In genomic region chr2:229780856-229781773, GRCh38 we compare ENCODE assay signal across 8 cellular contexts.
DNase-seq lines count a peak whose midpoint lies in the region; ATAC-seq, FAIRE-seq and TF ChIP-seq lines count a peak whose summit lies in the region.

No MANE protein-coding gene starts in this region.

- H4K91ac ChIP-seq in IMR-90 (ENCODE audit: insufficient read depth, low read depth, low read length): no peak overlapping the region
- no peak overlapping the region for H4K91ac ChIP-seq in mesenchymal stem cell (ENCODE audit: low read length)

- H3K4me2 ChIP-seq in IMR-90 (ENCODE audit: low read depth, low read length) (no peak overlapping the region), endothelial cell of umbilical vein (ENCODE audit: insufficient read depth, low read length) (peak overlapping the region; percentile 77), mesenchymal stem cell (ENCODE audit: low read length, poor library complexity, severe bottlenecking) (no peak overlapping the region)

- intact Hi-C loops in IMR-90 (cut with micrococcal nuclease) (loop anchor here (10.0 kb wide), 1 partner anchor 834 kb away; no protein-coding TSS in a partner anchor), endothelial cell of umbilical vein (cut with micrococcal nuclease) (loop anchor here (2.0 to 5.0 kb wide), 4 partner anchors 142 to 381 kb away; partner anchors contain the start of genes FBXO36, SLC16A14 and TRIP12)

- H3K4ac ChIP-seq in IMR-90 (ENCODE audit: low read depth, low read length) (no peak overlapping the region; the same call in 1 of the 2 replicates), mesenchymal stem cell (ENCODE audit: low read depth in 1 of 2, low read length in 2 of 2) (no peak overlapping the region)

- H2BK20ac ChIP-seq in IMR-90 (ENCODE audit: low read depth, low read length): no peak overlapping the region

- peak; percentile 46 for TF ChIP-seq RAD21 in IMR-90 (IDR thresholded peaks at IDR 0.05; ENCODE audit: low read length)

- H2BK15ac ChIP-seq in IMR-90 (ENCODE audit: low read depth, low read length) (no peak overlapping the region), mesenchymal stem cell (ENCODE audit: low read depth, poor library complexity, severe bottlenecking) (no peak overlapping the region)

- H3K79me1 ChIP-seq in IMR-90 (ENCODE audit: low read depth in 1 of 2, low read length in 2 of 2): peaks cover 8 to 19% of the 10 kb centered on the region in 2 experiments
- H3K79me1 ChIP-seq in mesenchymal stem cell (replicated peaks; ENCODE audit: low read length, poor library complexity, severe bottlenecking): peaks cover 23% of the 10 kb centered on the region

- H3K14ac ChIP-seq in IMR-90 (replicated peaks; ENCODE audit: low read depth, low read length): 0 out of 2 replicates have a peak overlapping the region, but pooled peaks have one; percentile 7
- H3K14ac ChIP-seq in mesenchymal stem cell (ENCODE audit: low read length in 2 of 2): no peak overlapping the region

- FAIRE-seq in endothelial cell of umbilical vein (lab: Jason Lieb, UNC): peak; percentile 89

- no peak overlapping the region for H2AK9ac ChIP-seq in IMR-90 (replicated peaks; ENCODE audit: low read depth, low read length, poor library complexity)

- CTCF ChIA-PET in AG04450 (lab: Charles Lee) (interaction anchor here (0.5 to 6.7 kb wide), 53 partner anchors 8 to 1891 kb away, joined by 3 to 69 read pairs (median 4); no protein-coding TSS in a partner anchor), IMR-90 (lab: Yijun Ruan, JAX) (interaction anchor here (0.6 to 1.6 kb wide), 8 partner anchors 15 to 1905 kb away, joined by 3 to 10 read pairs (median 3); no protein-coding TSS in a partner anchor), endothelial cell of umbilical vein (lab: Charles Lee) (interaction anchor here (0.6 to 3.9 kb wide), 22 partner anchors 11 to 1891 kb away, joined by 3 to 29 read pairs (median 5); partner anchors contain the start of gene SLC16A14)

- DNase-seq in AG04450 (ENCODE audit: low read depth, low spot score) (peak; percentile 21), IMR-90 (peak; percentile 77), RPMI7951 (ENCODE audit: low read depth) (peak; percentile 45), endothelial cell of umbilical vein (ENCODE audit: low read depth, low spot score) (peak; percentile 76), mesenchymal stem cell (peak; percentile 66)

- H3K27me3 ChIP-seq in AG04450 (ENCODE audit: control insufficient read depth, insufficient read depth, low read length) (no peaks in the 10 kb centered on the region), IMR-90 (ENCODE audit: control insufficient read depth, insufficient read depth, low read length) (no peaks in the 10 kb centered on the region), endothelial cell of umbilical vein (ENCODE audit: control insufficient read depth in 2 of 2, insufficient read depth in 2 of 2, low read length in 2 of 2) (no peaks in the 10 kb centered on the region), mesenchymal stem cell (ENCODE audit: control insufficient read depth in 1 of 2, insufficient read depth in 1 of 2, low read length in 2 of 2) (no peaks in the 10 kb centered on the region)

- TF ChIP-seq POLR2A in IMR-90 (IDR thresholded peaks at IDR 0.05; ENCODE audit: low read depth, low read length): no peak
- TF ChIP-seq POLR2A in endothelial cell of umbilical vein (IDR thresholded peaks at IDR 0.05; ENCODE audit: low read depth, low read length): no peak

- no peak overlapping the region for H4K5ac ChIP-seq in IMR-90 (ENCODE audit: low read depth, low read length)

- BruUV-seq in IMR-90 (replicated peaks; lab: Mats Ljungman, UMichigan): no TSS peak
- no TSS peak for BruUV-seq in endothelial cell of umbilical vein (replicated peaks; lab: Mats Ljungman, UMichigan)

- H3K23ac ChIP-seq in IMR-90 (ENCODE audit: low read depth, low read length) (no peak overlapping the region), mesenchymal stem cell (ENCODE audit: low read length in 2 of 2) (no peak overlapping the region)

- H3K9me3 ChIP-seq in AG04450 (ENCODE audit: control insufficient read depth, insufficient read depth, low read length) (no peaks in the 10 kb centered on the region), IMR-90 (ENCODE audit: control insufficient read depth, insufficient read depth, low read length) (no peaks in the 10 kb centered on the region), endothelial cell of umbilical vein (replicated peaks; ENCODE audit: control insufficient read depth, insufficient read depth, low read length) (no peaks in the 10 kb centered on the region), mesenchymal stem cell (ENCODE audit: control insufficient read depth, low read length) (no peaks in the 10 kb centered on the region)

- H3K9ac ChIP-seq in IMR-90 (ENCODE audit: low read depth, low read length) (no peak overlapping the region), endothelial cell of umbilical vein (replicated peaks; ENCODE audit: extremely low read depth, insufficient read depth, low read length) (no peak overlapping the region), mesenchymal stem cell (ENCODE audit: low read length) (peak overlapping the region; percentile 34)

- TF ChIP-seq CTCF in AG04450 (IDR thresholded peaks at IDR 0.05; ENCODE audit: low read depth, low read length): peak; percentile 92
- peak; percentile 88 for TF ChIP-seq CTCF in GM12872 (IDR thresholded peaks at IDR 0.05; ENCODE audit: insufficient read depth, low read depth, low read length)
- peak; percentile 80 for TF ChIP-seq CTCF in IMR-90 (conservative IDR thresholded peaks at IDR 0.05; ENCODE audit: low read depth, low read length)
- peak; percentile 74 to 75 for TF ChIP-seq CTCF in endothelial cell of umbilical vein (IDR thresholded peaks at IDR 0.05; ENCODE audit: extremely low read depth in 1 of 2, insufficient read depth in 1 of 2, low read depth in 1 of 2, low read length in 2 of 2)

- H2AK5ac ChIP-seq in IMR-90 (ENCODE audit: low read depth, low read length): no peak overlapping the region
- H2AK5ac ChIP-seq in mesenchymal stem cell (ENCODE audit: low read length, severe bottlenecking): no peak overlapping the region

- peak overlapping the region; percentile 42 for H2BK5ac ChIP-seq in IMR-90 (ENCODE audit: low read depth, low read length, poor library complexity, severe bottlenecking)
- H2BK5ac ChIP-seq in mesenchymal stem cell (ENCODE audit: low read depth, low read length, poor library complexity, severe bottlenecking): no peak overlapping the region

- H2BK12ac ChIP-seq in mesenchymal stem cell (ENCODE audit: low read length in 2 of 2): no peak overlapping the region

- peaks cover 10% of the 10 kb centered on the region for H3K79me2 ChIP-seq in endothelial cell of umbilical vein (ENCODE audit: control insufficient read depth, insufficient read depth, low read length)

- no peak overlapping the region for H3K56ac ChIP-seq in IMR-90 (ENCODE audit: extremely low read depth, insufficient read depth, low read length)

- peak; percentile 85 for ATAC-seq in IMR-90 (ENCODE audit: low read depth)
- no peak for ATAC-seq in HG03108 (IDR thresholded peaks at IDR 0.05; ENCODE audit: unreplicated experiment)
- ATAC-seq in GM18907 (IDR thresholded peaks at IDR 0.05; ENCODE audit: unreplicated experiment): no peak

- dilution Hi-C loops in IMR-90 (cut with HindIII; ENCODE audit: low sequenced_read_pairs, unreplicated experiment) (no loop called here), endothelial cell of umbilical vein (cut with MboI; ENCODE audit: extremely low pct_ligation_motif_present, low sequenced_read_pairs) (no loop called here)

- POLR2A ChIA-PET in AG04450 (lab: Yijun Ruan, JAX) (no interaction called here), IMR-90 (lab: Charles Lee; ENCODE audit: unreplicated experiment) (no interaction called here), endothelial cell of umbilical vein (lab: Charles Lee) (interaction anchor here (0.5 kb wide), 1 partner anchor 83 kb away, joined by 4 read pairs; no protein-coding TSS in a partner anchor)

- peaks cover 8% of the 10 kb centered on the region for H3K4me1 ChIP-seq in IMR-90 (ENCODE audit: control insufficient read depth, insufficient read depth, low read length)
- H3K4me1 ChIP-seq in endothelial cell of umbilical vein (ENCODE audit: control insufficient read depth, extremely low read depth, insufficient read depth, low read length): peaks cover 13% of the 10 kb centered on the region
- peaks cover 5% of the 10 kb centered on the region for H3K4me1 ChIP-seq in mesenchymal stem cell (ENCODE audit: control insufficient read depth, insufficient read depth, low read depth, low read length)

- in situ Hi-C loops in IMR-90 (cut with MboI; ENCODE audit: low sequenced_read_pairs): no loop called here

- no peak overlapping the region for H3K27ac ChIP-seq in AG04450 (ENCODE audit: low read depth, low read length)
- H3K27ac ChIP-seq in IMR-90 (ENCODE audit: insufficient read depth, low read length): no peak overlapping the region; the same call in 1 of the 2 replicates
- H3K27ac ChIP-seq in endothelial cell of umbilical vein (ENCODE audit: insufficient read depth, low read depth, low read length): peak overlapping the region; percentile 31
- peak overlapping the region; percentile 57 for H3K27ac ChIP-seq in mesenchymal stem cell (ENCODE audit: low read length, poor library complexity, severe bottlenecking)

- H2BK120ac ChIP-seq in IMR-90 (ENCODE audit: low read depth, low read length): no peak overlapping the region
- H2BK120ac ChIP-seq in mesenchymal stem cell (ENCODE audit: low read depth, low read length): no peak overlapping the region

- H2AFZ ChIP-seq in IMR-90 (replicated peaks; ENCODE audit: low read length, poor library complexity) (no peak overlapping the region), endothelial cell of umbilical vein (ENCODE audit: low read depth, low read length) (no peak overlapping the region), mesenchymal stem cell (ENCODE audit: low read depth, low read length) (no peak overlapping the region)

- peak overlapping the region in 1 of 2 experiments; percentile 3; a peak in 1 of 4 replicates for H4K8ac ChIP-seq in IMR-90 (ENCODE audit: low read depth in 2 of 2, low read length in 2 of 2)
- no peak overlapping the region for H4K8ac ChIP-seq in mesenchymal stem cell (ENCODE audit: low read length)

- no peak overlapping the region for H3K18ac ChIP-seq in IMR-90 (ENCODE audit: low read depth, low read length)
- H3K18ac ChIP-seq in mesenchymal stem cell (ENCODE audit: low read depth in 1 of 2, low read length in 2 of 2): no peak overlapping the region

- H3K36me3 ChIP-seq in IMR-90 (ENCODE audit: control insufficient read depth, insufficient read depth, low read length): peaks cover 23% of the 10 kb centered on the region
- H3K36me3 ChIP-seq in endothelial cell of umbilical vein (ENCODE audit: control insufficient read depth in 2 of 2, extremely low read depth in 1 of 2, insufficient read depth in 2 of 2, low read length in 2 of 2): peaks cover 10 to 25% of the 10 kb centered on the region in 2 experiments
- peaks cover 9 to 90% of the 10 kb centered on the region in 2 experiments for H3K36me3 ChIP-seq in mesenchymal stem cell (ENCODE audit: control insufficient read depth in 1 of 2, insufficient read depth in 2 of 2, low read depth in 1 of 2, low read length in 2 of 2)

- H3K4me3 ChIP-seq in AG04450 (ENCODE audit: low read depth, low read length) (no peak overlapping the region), IMR-90 (ENCODE audit: insufficient read depth, low read depth, low read length) (no peak overlapping the region), endothelial cell of umbilical vein (replicated peaks in 1 of 3; ENCODE audit: insufficient read depth in 1 of 3, low read depth in 1 of 3, low read length in 3 of 3) (no peak overlapping the region), mesenchymal stem cell (ENCODE audit: insufficient read depth in 1 of 2, low read depth in 1 of 2, low read length in 2 of 2) (no peak overlapping the region)

- peaks cover 3% of the 10 kb centered on the region; the same call in 1 of the 2 replicates for H3K9me1 ChIP-seq in IMR-90 (ENCODE audit: insufficient read depth, low read length)
- H3K9me1 ChIP-seq in endothelial cell of umbilical vein (replicated peaks; ENCODE audit: control insufficient read depth, extremely low read depth, insufficient read depth, low read length): no peaks in the 10 kb centered on the region

- H4K20me1 ChIP-seq in IMR-90 (ENCODE audit: insufficient read depth, low read length): peaks cover 14% of the 10 kb centered on the region
- H4K20me1 ChIP-seq in endothelial cell of umbilical vein (replicated peaks; ENCODE audit: control insufficient read depth, extremely low read depth, insufficient read depth, low read length): no peaks in the 10 kb centered on the region

Comparison
In these comparisons a context has a peak if more than half of its experiments do, and no peak if none do; other contexts are left out.
1. DNase-seq: peak in every context shown above with its lines; median percentile 77 in IMR-90; 76 in endothelial cell of umbilical vein; 66 in mesenchymal stem cell; 45 in RPMI7951; 21 in AG04450.
2. H3K27ac ChIP-seq: peak in endothelial cell of umbilical vein (single experiment) and mesenchymal stem cell (single experiment); none in AG04450 (single experiment) and IMR-90 (single experiment).
3. Peak in every context shown above with its lines, with median percentiles within 50 percentile points of each other: CTCF ChIP-seq.